1 cellular context compared by ENCODE assay signal in genomic region chr3:194265996-194266657, GRCh38.
TF ChIP-seq lines count a peak whose summit lies in the region.

No MANE protein-coding gene starts in this region.

TF ChIP-seq in GM23338, 12 proteins besides CTCF, POLR2A, EP300 and RAD21 (continued from another document):
- TF ChIP-seq, protein P1, sequence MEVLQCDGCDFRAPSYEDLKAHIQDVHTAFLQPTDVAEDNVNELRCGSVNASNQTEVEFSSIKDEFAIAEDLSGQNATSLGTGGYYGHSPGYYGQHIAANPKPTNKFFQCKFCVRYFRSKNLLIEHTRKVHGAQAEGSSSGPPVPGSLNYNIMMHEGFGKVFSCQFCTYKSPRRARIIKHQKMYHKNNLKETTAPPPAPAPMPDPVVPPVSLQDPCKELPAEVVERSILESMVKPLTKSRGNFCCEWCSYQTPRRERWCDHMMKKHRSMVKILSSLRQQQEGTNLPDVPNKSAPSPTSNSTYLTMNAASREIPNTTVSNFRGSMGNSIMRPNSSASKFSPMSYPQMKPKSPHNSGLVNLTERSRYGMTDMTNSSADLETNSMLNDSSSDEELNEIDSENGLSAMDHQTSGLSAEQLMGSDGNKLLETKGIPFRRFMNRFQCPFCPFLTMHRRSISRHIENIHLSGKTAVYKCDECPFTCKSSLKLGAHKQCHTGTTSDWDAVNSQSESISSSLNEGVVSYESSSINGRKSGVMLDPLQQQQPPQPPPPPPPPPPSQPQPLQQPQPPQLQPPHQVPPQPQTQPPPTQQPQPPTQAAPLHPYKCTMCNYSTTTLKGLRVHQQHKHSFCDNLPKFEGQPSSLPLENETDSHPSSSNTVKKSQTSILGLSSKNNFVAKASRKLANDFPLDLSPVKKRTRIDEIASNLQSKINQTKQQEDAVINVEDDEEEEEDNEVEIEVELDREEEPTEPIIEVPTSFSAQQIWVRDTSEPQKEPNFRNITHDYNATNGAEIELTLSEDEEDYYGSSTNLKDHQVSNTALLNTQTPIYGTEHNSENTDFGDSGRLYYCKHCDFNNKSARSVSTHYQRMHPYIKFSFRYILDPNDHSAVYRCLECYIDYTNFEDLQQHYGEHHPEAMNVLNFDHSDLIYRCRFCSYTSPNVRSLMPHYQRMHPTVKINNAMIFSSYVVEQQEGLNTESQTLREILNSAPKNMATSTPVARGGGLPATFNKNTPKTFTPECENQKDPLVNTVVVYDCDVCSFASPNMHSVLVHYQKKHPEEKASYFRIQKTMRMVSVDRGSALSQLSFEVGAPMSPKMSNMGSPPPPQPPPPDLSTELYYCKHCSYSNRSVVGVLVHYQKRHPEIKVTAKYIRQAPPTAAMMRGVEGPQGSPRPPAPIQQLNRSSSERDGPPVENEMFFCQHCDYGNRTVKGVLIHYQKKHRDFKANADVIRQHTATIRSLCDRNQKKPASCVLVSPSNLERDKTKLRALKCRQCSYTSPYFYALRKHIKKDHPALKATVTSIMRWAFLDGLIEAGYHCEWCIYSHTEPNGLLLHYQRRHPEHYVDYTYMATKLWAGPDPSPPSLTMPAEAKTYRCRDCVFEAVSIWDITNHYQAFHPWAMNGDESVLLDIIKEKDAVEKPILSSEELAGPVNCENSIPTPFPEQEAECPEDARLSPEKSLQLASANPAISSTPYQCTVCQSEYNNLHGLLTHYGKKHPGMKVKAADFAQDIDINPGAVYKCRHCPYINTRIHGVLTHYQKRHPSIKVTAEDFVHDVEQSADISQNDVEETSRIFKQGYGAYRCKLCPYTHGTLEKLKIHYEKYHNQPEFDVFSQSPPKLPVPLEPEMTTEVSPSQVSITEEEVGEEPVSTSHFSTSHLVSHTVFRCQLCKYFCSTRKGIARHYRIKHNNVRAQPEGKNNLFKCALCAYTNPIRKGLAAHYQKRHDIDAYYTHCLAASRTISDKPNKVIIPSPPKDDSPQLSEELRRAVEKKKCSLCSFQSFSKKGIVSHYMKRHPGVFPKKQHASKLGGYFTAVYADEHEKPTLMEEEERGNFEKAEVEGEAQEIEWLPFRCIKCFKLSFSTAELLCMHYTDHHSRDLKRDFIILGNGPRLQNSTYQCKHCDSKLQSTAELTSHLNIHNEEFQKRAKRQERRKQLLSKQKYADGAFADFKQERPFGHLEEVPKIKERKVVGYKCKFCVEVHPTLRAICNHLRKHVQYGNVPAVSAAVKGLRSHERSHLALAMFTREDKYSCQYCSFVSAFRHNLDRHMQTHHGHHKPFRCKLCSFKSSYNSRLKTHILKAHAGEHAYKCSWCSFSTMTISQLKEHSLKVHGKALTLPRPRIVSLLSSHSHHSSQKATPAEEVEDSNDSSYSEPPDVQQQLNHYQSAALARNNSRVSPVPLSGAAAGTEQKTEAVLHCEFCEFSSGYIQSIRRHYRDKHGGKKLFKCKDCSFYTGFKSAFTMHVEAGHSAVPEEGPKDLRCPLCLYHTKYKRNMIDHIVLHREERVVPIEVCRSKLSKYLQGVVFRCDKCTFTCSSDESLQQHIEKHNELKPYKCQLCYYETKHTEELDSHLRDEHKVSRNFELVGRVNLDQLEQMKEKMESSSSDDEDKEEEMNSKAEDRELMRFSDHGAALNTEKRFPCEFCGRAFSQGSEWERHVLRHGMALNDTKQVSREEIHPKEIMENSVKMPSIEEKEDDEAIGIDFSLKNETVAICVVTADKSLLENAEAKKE (CRISPR knock-in tag; IDR thresholded peaks at IDR 0.05) = no peak
- TF ChIP-seq, protein P2, sequence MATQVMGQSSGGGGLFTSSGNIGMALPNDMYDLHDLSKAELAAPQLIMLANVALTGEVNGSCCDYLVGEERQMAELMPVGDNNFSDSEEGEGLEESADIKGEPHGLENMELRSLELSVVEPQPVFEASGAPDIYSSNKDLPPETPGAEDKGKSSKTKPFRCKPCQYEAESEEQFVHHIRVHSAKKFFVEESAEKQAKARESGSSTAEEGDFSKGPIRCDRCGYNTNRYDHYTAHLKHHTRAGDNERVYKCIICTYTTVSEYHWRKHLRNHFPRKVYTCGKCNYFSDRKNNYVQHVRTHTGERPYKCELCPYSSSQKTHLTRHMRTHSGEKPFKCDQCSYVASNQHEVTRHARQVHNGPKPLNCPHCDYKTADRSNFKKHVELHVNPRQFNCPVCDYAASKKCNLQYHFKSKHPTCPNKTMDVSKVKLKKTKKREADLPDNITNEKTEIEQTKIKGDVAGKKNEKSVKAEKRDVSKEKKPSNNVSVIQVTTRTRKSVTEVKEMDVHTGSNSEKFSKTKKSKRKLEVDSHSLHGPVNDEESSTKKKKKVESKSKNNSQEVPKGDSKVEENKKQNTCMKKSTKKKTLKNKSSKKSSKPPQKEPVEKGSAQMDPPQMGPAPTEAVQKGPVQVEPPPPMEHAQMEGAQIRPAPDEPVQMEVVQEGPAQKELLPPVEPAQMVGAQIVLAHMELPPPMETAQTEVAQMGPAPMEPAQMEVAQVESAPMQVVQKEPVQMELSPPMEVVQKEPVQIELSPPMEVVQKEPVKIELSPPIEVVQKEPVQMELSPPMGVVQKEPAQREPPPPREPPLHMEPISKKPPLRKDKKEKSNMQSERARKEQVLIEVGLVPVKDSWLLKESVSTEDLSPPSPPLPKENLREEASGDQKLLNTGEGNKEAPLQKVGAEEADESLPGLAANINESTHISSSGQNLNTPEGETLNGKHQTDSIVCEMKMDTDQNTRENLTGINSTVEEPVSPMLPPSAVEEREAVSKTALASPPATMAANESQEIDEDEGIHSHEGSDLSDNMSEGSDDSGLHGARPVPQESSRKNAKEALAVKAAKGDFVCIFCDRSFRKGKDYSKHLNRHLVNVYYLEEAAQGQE (IDR thresholded peaks at IDR 0.05; ENCODE audit: unreplicated experiment) = no peak
- TF ChIP-seq ETS1 (IDR thresholded peaks at IDR 0.05) (no peak), EZH2 (IDR thresholded peaks at IDR 0.05; ENCODE audit: low read depth, unreplicated experiment) (no peak), CREB1 (CRISPR knock-in tag; IDR thresholded peaks at IDR 0.05; ENCODE audit: low read depth) (no peak), NANOG (IDR thresholded peaks at IDR 0.05; ENCODE audit: borderline replicate concordance) (no peak), EZH2phosphoT487 (IDR thresholded peaks at IDR 0.05; ENCODE audit: unreplicated experiment) (no peak), JUNB (IDR thresholded peaks at IDR 0.05; ENCODE audit: unreplicated experiment) (no peak), ZNF331 (CRISPR knock-in tag; IDR thresholded peaks at IDR 0.05; ENCODE audit: low read depth) (no peak)
